Comparison of ENCODE assay signal across 2 cellular contexts in the genomic region with DNA sequence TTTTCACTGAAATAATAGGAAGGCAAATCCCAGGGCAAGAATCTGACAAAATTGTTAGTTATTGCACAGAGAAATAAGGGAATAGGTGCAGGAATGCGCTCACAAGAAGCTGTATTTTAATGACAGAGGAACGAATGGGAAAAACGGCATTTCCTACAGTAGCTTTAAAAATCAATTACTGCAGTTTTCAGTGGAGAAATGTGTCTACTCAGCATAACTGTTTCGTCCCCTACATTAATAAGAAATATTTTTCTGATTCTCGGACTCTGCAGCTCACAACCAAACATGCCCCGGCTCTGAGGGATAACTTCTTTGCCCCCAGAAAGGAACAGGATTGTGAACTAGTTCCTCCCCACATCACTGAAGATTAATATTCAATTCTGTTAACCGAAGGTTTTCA.
A peak's percentile ranks its signal among the peaks of the same experiment; 100 is the strongest.
TF ChIP-seq lines count a peak whose summit lies in the region.

No MANE protein-coding gene starts in this region.

TF ChIP-seq in HepG2, 621 proteins besides CTCF, POLR2A, EP300 and RAD21:
- peak; percentile 96 for TF ChIP-seq MAFF (IDR thresholded peaks at IDR 0.05; ENCODE audit: low read depth, low read length)
- no peak for TF ChIP-seq KDM4B (CRISPR knock-in tag; IDR thresholded peaks at IDR 0.05)
- peak; percentile 93 to 97 for TF ChIP-seq MAFK (conservative IDR thresholded peaks at IDR 0.05 in 1 of 2, IDR thresholded peaks at IDR 0.05 in 1 of 2; ENCODE audit: low read length in 2 of 2)

TF ChIP-seq in K562, 482 proteins besides CTCF, POLR2A, EP300 and RAD21:
- TF ChIP-seq ZNF780A (CRISPR knock-in tag; IDR thresholded peaks at IDR 0.05) = no peak
- TF ChIP-seq MAFG (tag; conservative IDR thresholded peaks at IDR 0.05) = peak; percentile 46; the same call in 1 of the 2 replicates
- peak; percentile 43 for TF ChIP-seq C11orf30 (IDR thresholded peaks at IDR 0.05; ENCODE audit: low read depth)
- no peak for TF ChIP-seq JUNB (CRISPR knock-in tag; conservative IDR thresholded peaks at IDR 0.05)
- peak; percentile 77 for TF ChIP-seq MAFK (IDR thresholded peaks at IDR 0.05; ENCODE audit: low read length)
- peak; percentile 79 for TF ChIP-seq MAFF (IDR thresholded peaks at IDR 0.05; ENCODE audit: low read length)
- peak; percentile 66 for TF ChIP-seq ZNF316 (IDR thresholded peaks at IDR 0.05)
- no peak for TF ChIP-seq ZNF589 (CRISPR knock-in tag; IDR thresholded peaks at IDR 0.05; ENCODE audit: low read depth)
